ENCODE assay signal across 8 cellular contexts in genomic region chr7:45768516-45769394, GRCh38.
DNase-seq lines count a peak whose midpoint lies in the region; ATAC-seq and TF ChIP-seq lines count a peak whose summit lies in the region.
"Not testable (repeated sequence)": the region's sequence is repeated elsewhere in the genome, so short reads cannot be mapped to it uniquely, and the experiment has no call there.

No MANE protein-coding gene starts in this region.

- peak; percentile 94 for DNase-seq in DMS114 treated with DMSO at 0.1 percent for 48 hours (lab: John Stamatoyannopoulos, UW; ENCODE audit: unreplicated experiment)
- DNase-seq in IMR-90, result peak; percentile 99
- peak; percentile 99 for DNase-seq in OCI-LY7 (ENCODE audit: low spot score)
- DNase-seq in activated T-cell treated with anti-CD3 and anti-CD28 coated beads for 48 hours (ENCODE audit: low read depth), result peak; percentile 96
- peak; percentile 75 for DNase-seq in epithelial cell of proximal tubule (ENCODE audit: low read depth)
- peak; percentile 99 for DNase-seq in mucosa of gallbladder (ENCODE audit: low spot score)
- DNase-seq in stimulated activated CD8-positive, alpha-beta memory T cell treated with anti-CD3 and anti-CD28 coated beads, Interleukin-4, amount 100 ng/mL, for 24 hours (ENCODE audit: low read depth), result peak; percentile 98

- peak overlapping the region; percentile 92 for H3K4ac ChIP-seq in IMR-90 (ENCODE audit: low read depth, low read length)

- not testable (repeated sequence) for H2AK9ac ChIP-seq in IMR-90 (replicated peaks; ENCODE audit: low read depth, low read length, poor library complexity)

- CTCF ChIA-PET in IMR-90 (lab: Yijun Ruan, JAX); OCI-LY7 (lab: Charles Lee; ENCODE audit: unreplicated experiment): not testable (repeated sequence)

- peak overlapping the region; percentile 78 for H3K27ac ChIP-seq in IMR-90 (ENCODE audit: insufficient read depth, low read length)
- H3K27ac ChIP-seq in OCI-LY7 (ENCODE audit: low read depth, low read length, poor library complexity, severe bottlenecking), result peak overlapping the region; percentile 47

- H3K9me2 ChIP-seq in OCI-LY7 (ENCODE audit: insufficient read depth, low read length), result not testable (repeated sequence)

- H3K79me1 ChIP-seq in IMR-90 (ENCODE audit: low read depth in 1 of 2, low read length in 2 of 2), result not testable (repeated sequence)

- not testable (repeated sequence) for H2BK15ac ChIP-seq in IMR-90 (ENCODE audit: low read depth, low read length)

- peak overlapping the region; percentile 50; the same call in 1 of the 2 replicates for H2AK5ac ChIP-seq in IMR-90 (ENCODE audit: low read depth, low read length)

- peak overlapping the region; percentile 59; the same call in 1 of the 2 replicates for H4K91ac ChIP-seq in IMR-90 (ENCODE audit: insufficient read depth, low read depth, low read length)

- TF ChIP-seq CTCF in IMR-90 (conservative IDR thresholded peaks at IDR 0.05; ENCODE audit: low read depth, low read length); OCI-LY7 (conservative IDR thresholded peaks at IDR 0.05; ENCODE audit: low read length): not testable (repeated sequence)
- peak; percentile 4 for TF ChIP-seq CTCF in epithelial cell of proximal tubule (conservative IDR thresholded peaks at IDR 0.05; ENCODE audit: low read depth, low read length)

- intact Hi-C loops in IMR-90 (cut with micrococcal nuclease), result not testable (repeated sequence)
- intact Hi-C loops in OCI-LY7 (cut with micrococcal nuclease; ENCODE audit: unreplicated experiment), result loop anchor here (5.0 to 10.0 kb wide), 2 partner anchors 74 to 794 kb away; partner anchors contain the start of gene MYO1G

- H3K9me3 ChIP-seq in IMR-90 (ENCODE audit: control insufficient read depth, insufficient read depth, low read length); OCI-LY7 (ENCODE audit: low read length): not testable (repeated sequence)

- TF ChIP-seq POLR2A in IMR-90 (IDR thresholded peaks at IDR 0.05; ENCODE audit: low read depth, low read length), result peak; percentile 64; the same call in 1 of the 2 replicates

- peak overlapping the region; percentile 56 to 98 for H4K8ac ChIP-seq in IMR-90 (ENCODE audit: low read depth in 2 of 2, low read length in 2 of 2)

- H3K14ac ChIP-seq in IMR-90 (replicated peaks; ENCODE audit: low read depth, low read length), result peak overlapping the region; percentile 94

- in situ Hi-C loops in IMR-90 (cut with MboI; ENCODE audit: low sequenced_read_pairs), result not testable (repeated sequence)

- POLR2A ChIA-PET in IMR-90 (lab: Charles Lee; ENCODE audit: unreplicated experiment), result not testable (repeated sequence)
- POLR2A ChIA-PET in OCI-LY7 (lab: Charles Lee), result interaction anchor here (1.2 kb wide), 1 partner anchor 13 kb away, joined by 3 read pairs; no protein-coding TSS in a partner anchor

- not testable (repeated sequence) for H3K27me3 ChIP-seq in IMR-90 (ENCODE audit: control insufficient read depth, insufficient read depth, low read length)

- H3K23ac ChIP-seq in IMR-90 (ENCODE audit: low read depth, low read length), result peak overlapping the region; percentile 75; the same call in 1 of the 2 replicates

- peak overlapping the region; percentile 72 for H3K9ac ChIP-seq in IMR-90 (ENCODE audit: low read depth, low read length)

- dilution Hi-C loops in IMR-90 (cut with HindIII; ENCODE audit: low sequenced_read_pairs, unreplicated experiment), result not testable (repeated sequence)

- peak overlapping the region; percentile 65; the same call in 1 of the 2 replicates for H3K56ac ChIP-seq in IMR-90 (ENCODE audit: extremely low read depth, insufficient read depth, low read length)

- H2BK120ac ChIP-seq in IMR-90 (ENCODE audit: low read depth, low read length), result peak overlapping the region; percentile 40; the same call in 1 of the 2 replicates

- BruUV-seq in IMR-90 (replicated peaks; lab: Mats Ljungman, UMichigan), result TSS peak; percentile 63
- BruUV-seq in OCI-LY7 (replicated peaks; lab: Mats Ljungman, UMichigan), result TSS peak; percentile 52

- H3K79me2 ChIP-seq in OCI-LY7 (ENCODE audit: insufficient read depth, low read depth, low read length), result peaks cover 13% of the 10 kb centered on the region

- not testable (repeated sequence) for H3K9me1 ChIP-seq in IMR-90 (ENCODE audit: insufficient read depth, low read length)

- not testable (repeated sequence) for H4K20me1 ChIP-seq in IMR-90 (ENCODE audit: insufficient read depth, low read length); OCI-LY7 (ENCODE audit: insufficient read depth, low read length)

- peak overlapping the region; percentile 83 for H2BK5ac ChIP-seq in IMR-90 (ENCODE audit: low read depth, low read length, poor library complexity, severe bottlenecking)

- H3K18ac ChIP-seq in IMR-90 (ENCODE audit: low read depth, low read length), result peak overlapping the region; percentile 50; the same call in 1 of the 2 replicates

- TF ChIP-seq RAD21 in IMR-90 (IDR thresholded peaks at IDR 0.05; ENCODE audit: low read length), result not testable (repeated sequence)

- H3K36me3 ChIP-seq in IMR-90 (ENCODE audit: control insufficient read depth, insufficient read depth, low read length); OCI-LY7 (ENCODE audit: insufficient read depth, low read length): not testable (repeated sequence)

- H3K4me2 ChIP-seq in IMR-90 (ENCODE audit: low read depth, low read length) (peak overlapping the region; percentile 69), OCI-LY7 (ENCODE audit: low read length) (peak overlapping the region; percentile 82)

- not testable (repeated sequence) for H2BK20ac ChIP-seq in IMR-90 (ENCODE audit: low read depth, low read length)

- H4K5ac ChIP-seq in IMR-90 (ENCODE audit: low read depth, low read length), result peak overlapping the region; percentile 82

- H2AFZ ChIP-seq in IMR-90 (replicated peaks; ENCODE audit: low read length, poor library complexity) (peak overlapping the region; percentile 90), OCI-LY7 (ENCODE audit: low read length) (peak overlapping the region; percentile 80; the same call in 1 of the 2 replicates)

- peak overlapping the region; percentile 84 for H3K4me3 ChIP-seq in IMR-90 (ENCODE audit: insufficient read depth, low read depth, low read length)
- peak overlapping the region; percentile 87 for H3K4me3 ChIP-seq in OCI-LY7 (ENCODE audit: low read depth, low read length, poor library complexity, severe bottlenecking)
- peak overlapping the region; percentile 88 for H3K4me3 ChIP-seq in epithelial cell of proximal tubule (ENCODE audit: low read depth, low read length)

- WGBS in IMR-90 (ENCODE audit: extremely low coverage in 2 of 2, insufficient read length in 1 of 2), 2 experiments, result 1% methylated on average over 22 of the region's 72 CpGs; no CpG with 5 or more reads in 1 of the 2 experiments

- H3K4me1 ChIP-seq in IMR-90 (ENCODE audit: control insufficient read depth, insufficient read depth, low read length), result not testable (repeated sequence)
- H3K4me1 ChIP-seq in OCI-LY7 (ENCODE audit: insufficient read depth, low read length, poor library complexity, severe bottlenecking), result peaks cover 12% of the 10 kb centered on the region

- ATAC-seq in GM21529 (IDR thresholded peaks at IDR 0.05; ENCODE audit: unreplicated experiment) (peak; percentile 99), IMR-90 (ENCODE audit: low read depth) (peak; percentile 100)

TF ChIP-seq in IMR-90, 13 proteins besides CTCF, POLR2A, EP300 and RAD21:
- TF ChIP-seq MAZ (IDR thresholded peaks at IDR 0.05; ENCODE audit: borderline replicate concordance, low read depth, low read length) (peak; percentile 67; the same call in 1 of the 2 replicates), USF2 (IDR thresholded peaks at IDR 0.05; ENCODE audit: low read depth, low read length) (peak; percentile 43; the same call in 1 of the 2 replicates), CEBPB (IDR thresholded peaks at IDR 0.05; ENCODE audit: low read depth, low read length) (0 out of 2 replicates have a peak, but pooled peaks have one; percentile 14)

Comparison
In these comparisons a context has a peak if more than half of its experiments do, and no peak if none do; other contexts are left out.
1. Peak in every context shown above with its lines: DNase-seq, ATAC-seq, H3K4me3 ChIP-seq and H3K27ac ChIP-seq.